9 cellular contexts compared by ENCODE assay signal in the genomic region with DNA sequence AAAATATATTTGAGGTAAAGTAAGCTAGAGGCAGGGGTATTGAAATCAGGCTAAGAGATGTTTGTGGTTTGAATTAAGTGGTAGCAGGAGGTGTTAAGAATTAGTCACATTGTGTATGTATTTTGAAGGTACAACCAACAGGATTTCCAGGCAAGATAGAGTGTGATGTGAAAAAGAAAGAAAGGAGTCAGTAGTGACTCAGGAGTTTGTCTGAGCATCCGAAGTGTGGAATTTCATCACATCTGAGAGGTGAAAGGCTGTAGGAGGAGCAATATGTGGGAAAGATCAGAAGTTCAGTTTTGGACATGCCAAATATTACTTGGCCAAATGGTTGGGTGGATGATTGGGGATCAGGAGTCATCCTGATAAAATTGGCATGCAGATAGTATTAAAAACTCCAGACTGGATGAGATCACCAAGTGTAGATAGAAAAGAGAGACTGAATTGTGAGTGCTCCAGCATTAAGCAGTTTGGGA. TPM values are rescaled to one million over a fixed set of nuclear protein-coding genes. Genes with fewer than 3 reads are reported as not detected.
DNase-seq lines count a peak whose midpoint lies in the region; ATAC-seq and TF ChIP-seq lines count a peak whose summit lies in the region.
"Had no signal": no experiment of that assay in that cellular context is flagged by ENCODE, and none has a peak within 500 bp of the region (broad histone marks: within the 10 kb centered on the region; RNA-seq: fewer than 3 reads in every experiment).

No MANE protein-coding gene starts in this region.

- H3K36me3 Mint-ChIP-seq in activated T-helper 1 cell treated with anti-CD3 and anti-CD28 coated beads, Interleukin-12 subunit alpha, Interleukin-12 subunit beta, Interleukin-2, Interleukin-4 antibody, amounts not matched to agents 30 ng/mL and 10 ng/mL and 1 ng/mL, durations not matched to agents 14 hours and 24 hours and 36 hours (ENCODE audit: low read depth) = peaks cover 22% of the 10 kb centered on the region
- peaks cover 25% of the 10 kb centered on the region for H3K36me3 Mint-ChIP-seq in stimulated activated memory B cell treated with anti-CD40 and anti-IgM and Interleukin-4, amounts not matched to agents 10 μg/mL and 1 μg/mL and 100 μg/mL, for 72 hours

- intact Hi-C loops in activated T-helper 1 cell treated with anti-CD3 and anti-CD28 coated beads, Interleukin-12 subunit alpha, Interleukin-12 subunit beta, Interleukin-2, Interleukin-4 antibody, amounts not matched to agents 30 ng/mL and 10 ng/mL and 1 ng/mL, durations not matched to agents 14 hours and 24 hours and 36 hours (cut with micrococcal nuclease) = loop anchor here (1.0 to 2.0 kb wide), 4 partner anchors 21 to 52 kb away; no protein-coding TSS in a partner anchor
- intact Hi-C loops in heart right ventricle (cut with DNase I) = no loop called here

- H3K27me3 ChIP-seq in heart right ventricle = no peaks in the 10 kb centered on the region

- H3K4me3 ChIP-seq in heart right ventricle = no peak overlapping the region

- H3K27ac Mint-ChIP-seq in activated T-helper 1 cell treated with anti-CD3 and anti-CD28 coated beads, Interleukin-12 subunit alpha, Interleukin-12 subunit beta, Interleukin-2, Interleukin-4 antibody, amounts not matched to agents 30 ng/mL and 10 ng/mL and 1 ng/mL, durations not matched to agents 14 hours and 24 hours and 36 hours = peak overlapping the region; percentile 70
- H3K27ac Mint-ChIP-seq in stimulated activated memory B cell treated with anti-CD40 and anti-IgM and Interleukin-4, amounts not matched to agents 10 μg/mL and 1 μg/mL and 100 μg/mL, for 72 hours = peak overlapping the region; percentile 2

- no peaks in the 10 kb centered on the region for H3K9me3 Mint-ChIP-seq in activated T-helper 1 cell treated with anti-CD3 and anti-CD28 coated beads, Interleukin-12 subunit alpha, Interleukin-12 subunit beta, Interleukin-2, Interleukin-4 antibody, amounts not matched to agents 30 ng/mL and 10 ng/mL and 1 ng/mL, durations not matched to agents 14 hours and 24 hours and 36 hours
- H3K9me3 Mint-ChIP-seq in stimulated activated memory B cell treated with anti-CD40 and anti-IgM and Interleukin-4, amounts not matched to agents 10 μg/mL and 1 μg/mL and 100 μg/mL, for 72 hours = no peaks in the 10 kb centered on the region

- ATAC-seq in activated CD4-positive, CD25-positive, alpha-beta regulatory T cell treated with anti-CD3 and anti-CD28 coated beads, Interleukin-2, amount 50 U/mL, for 24 hours = peak; percentile 95 to 96
- peak in 6 of 8 donors; percentile 30 to 80 (median 41) for ATAC-seq in heart right ventricle
- no peak for ATAC-seq in stimulated activated memory B cell treated with anti-CD40 and anti-IgM and Interleukin-4, amounts not matched to agents 10 μg/mL and 1 μg/mL and 100 μg/mL, for 72 hours

- no peaks in the 10 kb centered on the region for H3K36me3 ChIP-seq in heart right ventricle

- no peaks in the 10 kb centered on the region for H3K27me3 Mint-ChIP-seq in activated T-helper 1 cell treated with anti-CD3 and anti-CD28 coated beads, Interleukin-12 subunit alpha, Interleukin-12 subunit beta, Interleukin-2, Interleukin-4 antibody, amounts not matched to agents 30 ng/mL and 10 ng/mL and 1 ng/mL, durations not matched to agents 14 hours and 24 hours and 36 hours (ENCODE audit: insufficient read depth)
- no peaks in the 10 kb centered on the region for H3K27me3 Mint-ChIP-seq in stimulated activated memory B cell treated with anti-CD40 and anti-IgM and Interleukin-4, amounts not matched to agents 10 μg/mL and 1 μg/mL and 100 μg/mL, for 72 hours

- peak overlapping the region in 3 of 10 donors; percentile 12 to 41 (median 28) for H3K27ac ChIP-seq in heart right ventricle

- H3K9me3 ChIP-seq in heart right ventricle = no peaks in the 10 kb centered on the region

- no peak for TF ChIP-seq CTCF in heart right ventricle (IDR thresholded peaks at IDR 0.05)

- H3K4me1 Mint-ChIP-seq in activated T-helper 1 cell treated with anti-CD3 and anti-CD28 coated beads, Interleukin-12 subunit alpha, Interleukin-12 subunit beta, Interleukin-2, Interleukin-4 antibody, amounts not matched to agents 30 ng/mL and 10 ng/mL and 1 ng/mL, durations not matched to agents 14 hours and 24 hours and 36 hours (ENCODE audit: low read depth) = peaks cover 56% of the 10 kb centered on the region
- H3K4me1 Mint-ChIP-seq in stimulated activated memory B cell treated with anti-CD40 and anti-IgM and Interleukin-4, amounts not matched to agents 10 μg/mL and 1 μg/mL and 100 μg/mL, for 72 hours = peaks cover 81% of the 10 kb centered on the region

- DNase-seq in activated CD4-positive, CD25-positive, alpha-beta regulatory T cell (lab: John Stamatoyannopoulos, UW) = no peak
- DNase-seq in activated T-helper 1 cell treated with anti-CD3 and anti-CD28 coated beads, Interleukin-12 subunit alpha, Interleukin-12 subunit beta, Interleukin-2, Interleukin-4 antibody, amounts not matched to agents 30 ng/mL and 10 ng/mL and 1 ng/mL, durations not matched to agents 14 hours and 24 hours and 36 hours (ENCODE audit: low spot score) = no peak
- DNase-seq in heart right ventricle = no peak
- DNase-seq in NCI-H2029 treated with DMSO at 0.1 percent for 48 hours (lab: John Stamatoyannopoulos, UW) = no peak
- no peak for DNase-seq in NCI-H345 (lab: John Stamatoyannopoulos, UW)
- DNase-seq in mesenteric fat pad (ENCODE audit: low spot score) = no peak
- DNase-seq: AML-193 had no signal

- WGBS in heart right ventricle, 2 donors = 22 to 30% methylated on average over 1 of the region's 1 CpG

- H3K4me1 ChIP-seq in heart right ventricle = peaks cover 0 to 90% (median 56%) of the 10 kb centered on the region in 9 donors

- H3K4me3 Mint-ChIP-seq in activated T-helper 1 cell treated with anti-CD3 and anti-CD28 coated beads, Interleukin-12 subunit alpha, Interleukin-12 subunit beta, Interleukin-2, Interleukin-4 antibody, amounts not matched to agents 30 ng/mL and 10 ng/mL and 1 ng/mL, durations not matched to agents 14 hours and 24 hours and 36 hours = peak overlapping the region; percentile 1
- H3K4me3 Mint-ChIP-seq in stimulated activated memory B cell treated with anti-CD40 and anti-IgM and Interleukin-4, amounts not matched to agents 10 μg/mL and 1 μg/mL and 100 μg/mL, for 72 hours = no peak overlapping the region

RNA-seq across cellular contexts. Expression of a gene that starts 32.1 kb away (rescaled TPM):
- 8.4 and 9.6 TPM in 2 replicates for total RNA-seq in activated T-helper 1 cell treated with anti-CD3 and anti-CD28 coated beads, Interleukin-12 subunit alpha, Interleukin-12 subunit beta, Interleukin-2, Interleukin-4 antibody, amounts not matched to agents 30 ng/mL and 10 ng/mL and 1 ng/mL, durations not matched to agents 14 hours and 24 hours and 36 hours
- total RNA-seq in heart right ventricle (1 to 10 TPM in 8 of 10 donors, under 1 TPM in 2; 0.88 to 2.0 (median 1.3) TPM), mesenteric fat pad (5.0 TPM)
- under 1 TPM; 0.28 to 0.80 TPM for polyA plus RNA-seq in heart right ventricle

RNA-seq across cellular contexts. Expression of a gene that starts 32.7 kb away (rescaled TPM):
- 113 and 125 TPM in 2 replicates for total RNA-seq in activated T-helper 1 cell treated with anti-CD3 and anti-CD28 coated beads, Interleukin-12 subunit alpha, Interleukin-12 subunit beta, Interleukin-2, Interleukin-4 antibody, amounts not matched to agents 30 ng/mL and 10 ng/mL and 1 ng/mL, durations not matched to agents 14 hours and 24 hours and 36 hours
- 10 to 100 TPM; 43.1 to 75.4 (median 50.6) TPM for total RNA-seq in heart right ventricle
- 10 to 100 TPM in 1 of 2 donors, 1 to 10 TPM in 1; 9.8 to 20.6 TPM for polyA plus RNA-seq in heart right ventricle
- 82.1 TPM for total RNA-seq in mesenteric fat pad
